In genomic region chr2:29146197-29146596, GRCh38 we compare ENCODE assay signal across 23 cellular contexts. TPM values are rescaled to one million over a fixed set of nuclear protein-coding genes. Genes with fewer than 3 reads are reported as not detected.
DNase-seq lines count a peak whose midpoint lies in the region; ATAC-seq, FAIRE-seq and TF ChIP-seq lines count a peak whose summit lies in the region.
"Had no signal": no experiment of that assay in that cellular context is flagged by ENCODE, and none has a peak within 500 bp of the region (broad histone marks: within the 10 kb centered on the region; RNA-seq: fewer than 3 reads in every experiment).

No MANE protein-coding gene starts in this region.

- no peaks in the 10 kb centered on the region for H3K36me3 Mint-ChIP-seq in GM23338 (ENCODE audit: low read depth)

- 0 out of 2 replicates have a peak, but pooled peaks cover 4% of the 10 kb centered on the region for H3K9me2 ChIP-seq in GM23338 (ENCODE audit: insufficient read depth)

- H3K27me3 Mint-ChIP-seq in GM23338 (ENCODE audit: insufficient read depth, low read depth, poor library complexity): no peaks in the 10 kb centered on the region
- H3K27me3 Mint-ChIP-seq: CD4-positive, CD25-positive, alpha-beta regulatory T cell; CD8-positive, alpha-beta memory T cell had no signal

- H3K4me2 ChIP-seq in GM23338: no peak overlapping the region

- H3K9me3 Mint-ChIP-seq in GM23338: no peaks in the 10 kb centered on the region
- H3K9me3 Mint-ChIP-seq: CD8-positive, alpha-beta memory T cell; H9 had no signal

- H3K79me2 ChIP-seq in GM23338 (replicated peaks; ENCODE audit: insufficient read depth): no peaks in the 10 kb centered on the region

- H3F3A ChIP-seq in GM23338 (replicated peaks; ENCODE audit: low read depth): no peaks in the 10 kb centered on the region

- no peak overlapping the region for H3K4me3 ChIP-seq in GM23338
- H3K4me3 ChIP-seq in gastroesophageal sphincter: no peak overlapping the region
- H3K4me3 ChIP-seq in right lobe of liver: no peak overlapping the region
- H3K4me3 ChIP-seq: K562 had no signal

- H2AFZ ChIP-seq in GM23338: peak overlapping the region; percentile 59; the same call in 1 of the 2 replicates

- H3K9me3 ChIP-seq in gastroesophageal sphincter (no peaks in the 10 kb centered on the region), right lobe of liver (no peaks in the 10 kb centered on the region)
- H3K9me3 ChIP-seq: BE2C, Caco-2 had no signal

- TF ChIP-seq POLR2A in gastroesophageal sphincter (IDR thresholded peaks at IDR 0.05) (no peak), right lobe of liver (IDR thresholded peaks at IDR 0.05) (no peak)

- DNase-seq in EH (ENCODE audit: low read depth) (peak; percentile 22), GM23338 (ENCODE audit: low spot score) (no peak), RCC 7860 (ENCODE audit: low spot score) (no peak), SIG-M5 (lab: John Stamatoyannopoulos, UW) (no peak), right lobe of liver (no peak)
- DNase-seq: ACHN; BE2C; C1 segment of cervical spinal cord; Caco-2; CD4-positive, CD25-positive, alpha-beta regulatory T cell; CD8-positive, alpha-beta memory T cell; DMS53; DND-41; GF-D8; H9; IMR-90 had no signal

- H3K4me3 Mint-ChIP-seq in GM23338: no peak overlapping the region
- H3K4me3 Mint-ChIP-seq: CD8-positive, alpha-beta memory T cell; H9 had no signal

- no peaks in the 10 kb centered on the region for H3K4me1 ChIP-seq in GM23338 (ENCODE audit: insufficient read depth)
- H3K4me1 ChIP-seq in gastroesophageal sphincter: no peaks in the 10 kb centered on the region
- no peaks in the 10 kb centered on the region for H3K4me1 ChIP-seq in right lobe of liver
- H3K4me1 ChIP-seq: BE2C had no signal

- no peaks in the 10 kb centered on the region for H4K20me1 ChIP-seq in GM23338 (replicated peaks; ENCODE audit: insufficient read depth)

- no peaks in the 10 kb centered on the region for H3K27me3 ChIP-seq in GM23338 (ENCODE audit: insufficient read depth)
- H3K27me3 ChIP-seq in gastroesophageal sphincter: no peaks in the 10 kb centered on the region
- H3K27me3 ChIP-seq in right lobe of liver: no peaks in the 10 kb centered on the region
- H3K27me3 ChIP-seq: BE2C had no signal

- 90 to 91% methylated on average over 2 of the region's 3 CpGs for WGBS in gastroesophageal sphincter (ENCODE audit: low coverage in 1 of 2), 2 donors
- 82% methylated on average over 3 of the region's 3 CpGs for WGBS in right lobe of liver (ENCODE audit: insufficient coverage, low coverage, low lambda C conversion rate, missing lambda C conversion rate)

- no peak overlapping the region for H3K27ac Mint-ChIP-seq in GM23338
- H3K27ac Mint-ChIP-seq: H9 had no signal

- H3K4me1 Mint-ChIP-seq in GM23338: no peaks in the 10 kb centered on the region
- H3K4me1 Mint-ChIP-seq: H9 had no signal

- peak; percentile 4 for FAIRE-seq in RCC 7860 (lab: Jason Lieb, UNC)
- FAIRE-seq: A204.1, H1, HTR-8/SVneo, K562 had no signal

- no peak for TF ChIP-seq EP300 in gastroesophageal sphincter (IDR thresholded peaks at IDR 0.05)

- ATAC-seq in GM23338 (no peak), gastroesophageal sphincter (no peak), HG03442 (IDR thresholded peaks at IDR 0.05; ENCODE audit: unreplicated experiment) (no peak), right lobe of liver (no peak)
- ATAC-seq: K562 had no signal

- intact Hi-C loops in right lobe of liver (cut with DNase I): no loop called here

- H3K36me3 ChIP-seq in GM23338 (ENCODE audit: insufficient read depth) (no peaks in the 10 kb centered on the region), gastroesophageal sphincter (peaks cover 0 to 46% of the 10 kb centered on the region in 2 donors), right lobe of liver (no peaks in the 10 kb centered on the region)

- H3K27ac ChIP-seq in GM23338 (ENCODE audit: low read depth) (no peak overlapping the region), gastroesophageal sphincter (no peak overlapping the region), right lobe of liver (no peak overlapping the region)
- H3K27ac ChIP-seq: HL-60 had no signal

- no peak for TF ChIP-seq CTCF in GM23338 (conservative IDR thresholded peaks at IDR 0.05; ENCODE audit: low read depth in 2 of 2)
- no peak for TF ChIP-seq CTCF in gastroesophageal sphincter (IDR thresholded peaks at IDR 0.05)
- no peak for TF ChIP-seq CTCF in right lobe of liver (IDR thresholded peaks at IDR 0.05)

TF ChIP-seq in GM23338, 12 proteins besides CTCF, POLR2A, EP300 and RAD21 (continues in another document):
- TF ChIP-seq EZH2phosphoT487 (IDR thresholded peaks at IDR 0.05; ENCODE audit: unreplicated experiment): no peak
- no peak for TF ChIP-seq JUNB (IDR thresholded peaks at IDR 0.05; ENCODE audit: unreplicated experiment)
- TF ChIP-seq ZNF462 (CRISPR knock-in tag; IDR thresholded peaks at IDR 0.05): no peak
- no peak for TF ChIP-seq POLR2AphosphoS5 (IDR thresholded peaks at IDR 0.05; ENCODE audit: low read depth)
- TF ChIP-seq STAT1 (IDR thresholded peaks at IDR 0.05; ENCODE audit: unreplicated experiment): no peak
- no peak for TF ChIP-seq EZH2 (IDR thresholded peaks at IDR 0.05; ENCODE audit: low read depth, unreplicated experiment)

RNA-seq across cellular contexts. Expression of gene CLIP4, which starts 31.0 kb away (rescaled TPM):
- total RNA-seq in GM23338 (2014; rRNA removed; shearing (Covaris generic)): 0.14 TPM in 1 of 2 replicates, not detected in the other
- polyA plus RNA-seq in GM23338 (2016; fragmentation: Nextera tagmentation; extraction: Ambion mirVana): 0.06 TPM in 1 of 2 replicates, not detected in the other
- total RNA-seq in gastroesophageal sphincter (10 to 100 TPM; 64.7 to 96.0 (median 77.3) TPM), right lobe of liver (1 to 10 TPM; 2.7 to 7.3 (median 5.3) TPM)

Comparison
In these comparisons a context has a peak if more than half of its experiments do, and no peak if none do; other contexts are left out.
1. RNA of gene CLIP4, which starts 31.0 kb away (total RNA-seq): 64.7 to 96.0 TPM in gastroesophageal sphincter; 2.7 to 7.3 TPM in right lobe of liver and 0.14 TPM in GM23338; every median in the first group is over 4 times any median in the second.